Comparison of ENCODE assay signal across 8 cellular contexts in the genomic region with DNA sequence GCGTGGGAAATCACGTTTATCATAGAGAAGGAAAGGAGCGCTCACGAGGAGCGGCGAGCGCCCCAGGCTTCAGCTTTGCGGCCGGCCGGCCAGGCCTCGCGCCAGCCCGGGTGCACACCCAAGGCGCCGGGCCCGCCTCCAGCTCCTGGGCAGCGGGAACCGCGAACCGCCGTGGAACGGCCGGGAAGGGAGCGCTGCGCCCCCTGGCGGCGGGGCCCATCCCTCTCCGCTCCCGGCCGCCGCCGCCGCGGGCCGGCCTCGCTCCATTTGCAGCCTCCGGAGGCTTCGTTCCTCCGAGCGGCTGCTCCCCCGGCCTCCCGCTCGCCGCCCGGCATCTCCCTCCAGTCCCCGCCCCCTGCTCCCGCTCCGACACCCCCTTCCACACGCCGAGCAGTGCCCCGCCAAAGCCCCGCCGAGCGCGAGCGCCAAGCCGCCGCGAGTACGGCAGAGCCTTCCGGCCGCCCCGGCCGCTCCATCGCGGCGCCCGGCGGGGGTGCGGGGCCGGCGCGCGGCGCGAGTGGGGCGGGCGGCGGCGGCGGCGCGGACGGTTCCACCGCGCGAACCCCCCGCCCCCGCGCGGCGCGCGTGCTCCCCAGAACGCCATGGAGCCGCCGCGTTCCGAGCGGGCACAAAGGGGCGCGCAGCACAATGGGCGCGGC. TPM values are rescaled to one million over a fixed set of nuclear protein-coding genes. Genes with fewer than 3 reads are reported as not detected.
DNase-seq lines count a peak whose midpoint lies in the region; ATAC-seq lines count a peak whose summit lies in the region.

No MANE protein-coding gene starts in this region.

- H3K4me1 ChIP-seq in mononuclear cell (ENCODE audit: insufficient read depth, low read length) = peaks cover 37% of the 10 kb centered on the region

- H3K27me3 ChIP-seq in mononuclear cell (ENCODE audit: insufficient read depth, low read length) = peaks cover 18% of the 10 kb centered on the region

- ATAC-seq in GM19397 (IDR thresholded peaks at IDR 0.05; ENCODE audit: unreplicated experiment) = peak; percentile 66
- ATAC-seq in HG03558 (IDR thresholded peaks at IDR 0.05; ENCODE audit: extremely low read depth, unreplicated experiment) = peak; percentile 40

- no peaks in the 10 kb centered on the region for H3K9me3 ChIP-seq in mononuclear cell (ENCODE audit: low read depth, low read length)

- DNase-seq in COLO668 (lab: John Stamatoyannopoulos, UW; ENCODE audit: unreplicated experiment) (peak; percentile 90), NOMO-1 treated with dmso at 0.1 percent for 144 hours (lab: John Stamatoyannopoulos, UW; ENCODE audit: unreplicated experiment) (peak; percentile 69), activated T-cell treated with anti-CD3 and anti-CD28 coated beads for 1 hour (ENCODE audit: low read depth) (peak; percentile 59), epidermal melanocyte (ENCODE audit: insufficient read length, low spot score) (peak; percentile 87)
- peak; percentile 60 for DNase-seq in stimulated activated CD8-positive, alpha-beta memory T cell treated with anti-CD3 and anti-CD28 coated beads, Interleukin-4, amount 100 ng/mL, for 24 hours (ENCODE audit: low read depth)

- H3K4me3 ChIP-seq in mononuclear cell (ENCODE audit: low read length) = peak overlapping the region; percentile 43

RNA-seq across cellular contexts. Expression of a gene that starts 1.0 kb away (rescaled TPM):
- total RNA-seq in mononuclear cell = 1.5 TPM

Comparison
In these comparisons a context has a peak if more than half of its experiments do, and no peak if none do; other contexts are left out.
1. Peak in every context shown above with its lines: DNase-seq, ATAC-seq and H3K4me3 ChIP-seq.